Comparison of ENCODE assay signal across 20 cellular contexts in genomic region chr5:6902597-6902996, GRCh38.
DNase-seq lines count a peak whose midpoint lies in the region; ATAC-seq and TF ChIP-seq lines count a peak whose summit lies in the region.
"Had no signal": no experiment of that assay in that cellular context is flagged by ENCODE, and none has a peak within 500 bp of the region (broad histone marks: within the 10 kb centered on the region; RNA-seq: fewer than 3 reads in every experiment).

No MANE protein-coding gene starts in this region.

- no peak overlapping the region for H3K4me3 Mint-ChIP-seq in stimulated activated memory B cell treated with anti-CD40 and anti-IgM and Interleukin-4, amounts not matched to agents 10 μg/mL and 1 μg/mL and 100 μg/mL, for 72 hours
- H3K4me3 Mint-ChIP-seq: activated naive CD4-positive, alpha-beta T cell treated with anti-CD3 and anti-CD28 coated beads, Interleukin-2, amount 10 ng/mL, durations not matched to agents 7 days and 5 days; activated T-cell treated with anti-CD3 and anti-CD28 coated beads, Interleukin-2, amount 50 U/mL, for 72 hours; nephron had no signal

- H3K27ac Mint-ChIP-seq in stimulated activated memory B cell treated with anti-CD40 and anti-IgM and Interleukin-4, amounts not matched to agents 10 μg/mL and 1 μg/mL and 100 μg/mL, for 72 hours = no peak overlapping the region
- H3K27ac Mint-ChIP-seq: activated naive CD4-positive, alpha-beta T cell treated with anti-CD3 and anti-CD28 coated beads, Interleukin-2, amount 10 ng/mL, durations not matched to agents 7 days and 5 days; activated T-cell treated with anti-CD3 and anti-CD28 coated beads, Interleukin-2, amount 50 U/mL, for 72 hours had no signal

- WGBS in esophagus muscularis mucosa = 78% methylated on average over 5 of the region's 5 CpGs

- no peak for TF ChIP-seq CTCF in esophagus muscularis mucosa (IDR thresholded peaks at IDR 0.05)

- H3K27ac ChIP-seq in esophagus muscularis mucosa (replicated peaks in 1 of 4) = no peak overlapping the region
- H3K27ac ChIP-seq: left ventricle myocardium inferior, upper lobe of right lung had no signal

- H3K4me1 ChIP-seq in esophagus muscularis mucosa = no peaks in the 10 kb centered on the region
- H3K4me1 ChIP-seq: left ventricle myocardium inferior, upper lobe of right lung had no signal

- no peaks in the 10 kb centered on the region for H3K9me3 ChIP-seq in esophagus muscularis mucosa
- H3K9me3 ChIP-seq: upper lobe of right lung had no signal

- peaks cover 0 to 11% (median 0%) of the 10 kb centered on the region in 4 donors for H3K27me3 ChIP-seq in esophagus muscularis mucosa

- H3K4me1 Mint-ChIP-seq in stimulated activated memory B cell treated with anti-CD40 and anti-IgM and Interleukin-4, amounts not matched to agents 10 μg/mL and 1 μg/mL and 100 μg/mL, for 72 hours = no peaks in the 10 kb centered on the region
- H3K4me1 Mint-ChIP-seq: activated naive CD4-positive, alpha-beta T cell treated with anti-CD3 and anti-CD28 coated beads, Interleukin-2, amount 10 ng/mL, durations not matched to agents 7 days and 5 days had no signal

- no peak for TF ChIP-seq POLR2A in esophagus muscularis mucosa (IDR thresholded peaks at IDR 0.05; ENCODE audit: low read depth)

- H3K4me3 ChIP-seq in esophagus muscularis mucosa = no peak overlapping the region
- H3K4me3 ChIP-seq: left ventricle myocardium inferior, upper lobe of right lung had no signal

- ATAC-seq in stimulated activated memory B cell treated with anti-CD40 and anti-IgM and Interleukin-4, amounts not matched to agents 10 μg/mL and 1 μg/mL and 100 μg/mL, for 72 hours = peak; percentile 49
- ATAC-seq: activated T-cell treated with anti-CD3 and anti-CD28 coated beads, Interleukin-2, amount 50 U/mL, for 72 hours; Right ventricle myocardium inferior; upper lobe of right lung had no signal

- H3K36me3 Mint-ChIP-seq in stimulated activated memory B cell treated with anti-CD40 and anti-IgM and Interleukin-4, amounts not matched to agents 10 μg/mL and 1 μg/mL and 100 μg/mL, for 72 hours = no peaks in the 10 kb centered on the region
- H3K36me3 Mint-ChIP-seq: activated naive CD4-positive, alpha-beta T cell treated with anti-CD3 and anti-CD28 coated beads, Interleukin-2, amount 10 ng/mL, durations not matched to agents 7 days and 5 days had no signal

- no peaks in the 10 kb centered on the region for H3K36me3 ChIP-seq in esophagus muscularis mucosa
- H3K36me3 ChIP-seq: left ventricle myocardium inferior, upper lobe of right lung had no signal

- no peak for TF ChIP-seq EP300 in esophagus muscularis mucosa (IDR thresholded peaks at IDR 0.05)

- peaks cover 8% of the 10 kb centered on the region for H3K27me3 Mint-ChIP-seq in stimulated activated memory B cell treated with anti-CD40 and anti-IgM and Interleukin-4, amounts not matched to agents 10 μg/mL and 1 μg/mL and 100 μg/mL, for 72 hours

- H3K9me3 Mint-ChIP-seq in stimulated activated memory B cell treated with anti-CD40 and anti-IgM and Interleukin-4, amounts not matched to agents 10 μg/mL and 1 μg/mL and 100 μg/mL, for 72 hours = peaks cover 3% of the 10 kb centered on the region

- DNase-seq in NCI-H748 (lab: John Stamatoyannopoulos, UW; ENCODE audit: unreplicated experiment) (peak; percentile 72), NCI-H748 treated with DMSO at 0.1 percent for 48 hours (lab: John Stamatoyannopoulos, UW) (no peak), NCI-H524 (lab: John Stamatoyannopoulos, UW) (peak; percentile 67 to 80), esophagus muscularis mucosa (ENCODE audit: extremely low spot score) (peak; percentile 84), NCI-H1105 (lab: John Stamatoyannopoulos, UW) (no peak), SHP77 treated with DMSO at 0.1 percent for 48 hours (lab: John Stamatoyannopoulos, UW) (no peak), UCSD-AML1 (lab: John Stamatoyannopoulos, UW; ENCODE audit: unreplicated experiment) (no peak)
- DNase-seq: activated CD4-positive, alpha-beta T cell treated with anti-CD3 and anti-CD28 coated beads for 1 hour; activated naive CD4-positive, alpha-beta T cell treated with anti-CD3 and anti-CD28 coated beads, Interleukin-2, amount 10 ng/mL, durations not matched to agents 7 days and 5 days; activated T-cell treated with anti-CD3 and anti-CD28 coated beads, Interleukin-2, amount 50 U/mL, for 72 hours; COR-L47; Karpas-422; left ventricle myocardium inferior; midbrain; NCI-H1105 treated with DMSO at 0.1 percent for 48 hours; T-helper 9 cell; upper lobe of right lung had no signal

- intact Hi-C loops in esophagus muscularis mucosa (cut with DNase I) = no loop called here

Comparison
In these comparisons a context has a peak if more than half of its experiments do, and no peak if none do; other contexts are left out.
1. DNase-seq: peak in NCI-H748 (single experiment), NCI-H524 (2 of 2) and esophagus muscularis mucosa (single experiment); none in NCI-H748 treated with DMSO at 0.1 percent for 48 hours (single experiment), NCI-H1105 (single experiment), SHP77 treated with DMSO at 0.1 percent for 48 hours (single experiment) and UCSD-AML1 (single experiment).